Comparison of ENCODE assay signal across 8 cellular contexts in the genomic region with DNA sequence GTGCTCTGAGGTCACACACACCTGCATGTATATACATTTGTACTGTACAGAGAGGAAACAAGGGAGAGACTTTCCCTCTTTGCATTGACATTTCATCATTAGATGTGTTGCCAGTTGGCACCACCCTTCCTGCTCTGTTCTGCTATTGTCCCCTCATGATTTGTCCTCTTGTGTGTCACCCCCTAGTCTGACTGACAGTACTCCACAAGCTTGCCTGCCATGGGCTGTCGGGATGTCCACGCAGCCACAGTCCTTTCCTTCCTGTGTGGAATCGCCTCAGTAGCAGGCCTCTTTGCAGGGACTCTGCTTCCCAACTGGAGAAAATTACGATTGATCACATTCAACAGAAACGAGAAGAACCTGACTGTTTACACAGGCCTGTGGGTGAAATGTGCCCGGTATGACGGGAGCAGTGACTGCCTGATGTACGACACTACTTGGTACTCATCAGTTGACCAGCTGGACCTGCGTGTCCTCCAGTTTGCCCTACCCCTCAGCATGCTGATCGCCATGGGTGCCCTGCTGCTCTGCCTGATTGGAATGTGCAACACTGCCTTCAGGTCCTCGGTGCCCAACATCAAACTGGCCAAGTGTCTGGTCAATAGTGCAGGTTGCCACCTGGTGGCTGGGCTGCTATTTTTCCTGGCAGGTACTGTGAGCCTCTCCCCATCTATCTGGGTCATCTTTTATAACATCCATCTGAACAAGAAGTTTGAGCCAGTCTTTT. TPM values are rescaled to one million over a fixed set of nuclear protein-coding genes. Genes with fewer than 3 reads are reported as not detected.
DNase-seq lines count a peak whose midpoint lies in the region; ATAC-seq, FAIRE-seq and TF ChIP-seq lines count a peak whose summit lies in the region.

No MANE protein-coding gene starts in this region.

- H3K27ac Mint-ChIP-seq in Calu3 (ENCODE audit: unreplicated experiment), result no peak overlapping the region

- H3K9me3 Mint-ChIP-seq in Calu3 (ENCODE audit: low read depth, unreplicated experiment), result no peaks in the 10 kb centered on the region

- peak; percentile 55 for ATAC-seq in GM19467 (IDR thresholded peaks at IDR 0.05; ENCODE audit: unreplicated experiment)

- H3K27me3 Mint-ChIP-seq in Calu3 (ENCODE audit: unreplicated experiment), result no peaks in the 10 kb centered on the region

- peak; percentile 82 for FAIRE-seq in urothelium cell line (lab: Jason Lieb, UNC)

- DNase-seq in Calu3 (peak; percentile 66), RPMI7951 (ENCODE audit: low read depth) (peak; percentile 10), glomerular visceral epithelial cell (ENCODE audit: extremely low spot score) (peak; percentile 28), urothelium cell line (ENCODE audit: low spot score) (peak; percentile 47), medulla oblongata (ENCODE audit: extremely low spot score) (no peak), NCI-H446 (lab: John Stamatoyannopoulos, UW) (no peak), NCI-H345 treated with DMSO at 0.1 percent for 48 hours (lab: John Stamatoyannopoulos, UW; ENCODE audit: unreplicated experiment) (no peak)

- peaks cover 19% of the 10 kb centered on the region for H3K4me1 Mint-ChIP-seq in Calu3 (ENCODE audit: low read depth, unreplicated experiment)

- H3K4me3 Mint-ChIP-seq in Calu3 (ENCODE audit: low read depth, unreplicated experiment), result no peak overlapping the region

- H3K36me3 Mint-ChIP-seq in Calu3 (ENCODE audit: insufficient read depth, unreplicated experiment), result no peaks in the 10 kb centered on the region

- intact Hi-C loops in Calu3 (cut with micrococcal nuclease; ENCODE audit: unreplicated experiment), result loop anchor here (1.0 to 5.0 kb wide), 3 partner anchors 65 to 260 kb away; a partner anchor contains a TSS

- CTCF ChIA-PET in Calu3 (lab: Charles Lee), result interaction anchor here (1.3 kb wide), 1 partner anchor 100 kb away, joined by 6 read pairs; no protein-coding TSS in a partner anchor

- BruUV-seq in Calu3 (replicated peaks; lab: Mats Ljungman, UMichigan), result no TSS peak

- no peak for TF ChIP-seq CTCF in Calu3 (IDR thresholded peaks at IDR 0.05; ENCODE audit: unreplicated experiment)

RNA-seq across cellular contexts. Expression of a gene that starts 9.4 kb away (rescaled TPM):
- total RNA-seq in Calu3 (2022), result 37.3 and 42.5 TPM in 2 replicates
- total RNA-seq in RPMI7951 (2014; rRNA removed; shearing (Covaris generic)), result 36.2 and 48.9 TPM in 2 replicates

RNA-seq across cellular contexts. Expression of a gene that starts 56.8 kb away (rescaled TPM):
- total RNA-seq in Calu3 (2022), result not detected in 2 replicates
- not detected in 2 replicates for total RNA-seq in RPMI7951 (2014; rRNA removed; shearing (Covaris generic))

Comparison
In these comparisons a context has a peak if more than half of its experiments do, and no peak if none do; other contexts are left out.
1. DNase-seq: peak in Calu3 (single experiment), RPMI7951 (single experiment), glomerular visceral epithelial cell (single experiment) and urothelium cell line (single experiment); none in medulla oblongata (single experiment), NCI-H446 (0 of 2) and NCI-H345 treated with DMSO at 0.1 percent for 48 hours (single experiment).